Comparison of ENCODE assay signal across 13 cellular contexts in the genomic region with DNA sequence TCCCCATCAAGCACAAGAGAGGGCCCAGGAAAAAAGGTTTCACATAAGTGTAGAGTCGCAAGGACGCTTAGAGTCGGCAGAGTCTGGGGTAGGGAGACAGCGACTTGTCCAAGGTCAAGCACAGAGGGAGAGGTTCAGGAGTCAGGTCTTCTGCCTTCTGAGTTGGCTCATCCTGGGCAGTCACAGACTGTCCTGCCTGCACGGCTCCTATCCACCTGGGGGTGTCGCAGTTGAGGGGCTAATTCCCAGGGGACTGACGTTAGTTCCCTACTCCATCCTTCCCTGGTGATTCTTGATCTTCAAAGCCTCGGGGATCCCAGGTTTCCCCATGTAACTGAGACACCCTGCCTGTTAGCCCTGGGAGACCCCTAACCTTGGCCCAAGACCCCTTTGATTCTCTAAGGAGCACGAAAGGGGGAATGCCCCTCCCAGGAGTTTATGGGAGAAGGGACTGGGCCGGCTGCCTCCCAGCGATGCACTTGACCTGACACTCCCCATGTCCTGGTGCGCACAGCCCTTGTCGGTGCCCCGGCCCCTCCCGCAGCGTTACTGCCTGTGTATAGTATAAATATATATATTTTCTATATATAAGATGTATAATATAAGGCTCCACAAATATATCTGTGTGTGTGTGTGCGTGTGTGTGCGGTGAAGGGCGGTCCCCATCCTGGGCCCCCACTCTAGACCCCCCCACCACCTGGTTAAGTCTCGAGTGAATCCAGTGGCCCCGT. TPM values are rescaled to one million over a fixed set of nuclear protein-coding genes. Genes with fewer than 3 reads are reported as not detected.
DNase-seq lines count a peak whose midpoint lies in the region; ATAC-seq and TF ChIP-seq lines count a peak whose summit lies in the region.
"Had no signal": no experiment of that assay in that cellular context is flagged by ENCODE, and none has a peak within 500 bp of the region (broad histone marks: within the 10 kb centered on the region; RNA-seq: fewer than 3 reads in every experiment).

No MANE protein-coding gene starts in this region.

- intact Hi-C loops in left ventricle myocardium inferior (cut with micrococcal nuclease) (no loop called here), Right ventricle myocardium superior (cut with DNase I) (no loop called here)

- H3K9me3 Mint-ChIP-seq in type B pancreatic cell = no peaks in the 10 kb centered on the region

- H3K27me3 Mint-ChIP-seq in type B pancreatic cell = peaks cover 6% of the 10 kb centered on the region

- H3K4me1 ChIP-seq in left ventricle myocardium inferior = peaks cover 21% of the 10 kb centered on the region
- H3K4me1 ChIP-seq in foreskin keratinocyte = no peaks in the 10 kb centered on the region

- H3K4me3 Mint-ChIP-seq in type B pancreatic cell = no peak overlapping the region

- DNase-seq in left ventricle myocardium inferior (no peak), Right ventricle myocardium superior (no peak), SK-MEL-5 (ENCODE audit: low read depth, low spot score) (peak; percentile 56), foreskin keratinocyte (no peak), type B pancreatic cell (ENCODE audit: extremely low spot score, unreplicated experiment) (no peak), NCI-H510A (lab: John Stamatoyannopoulos, UW) (no peak), HUDEP-2 (lab: John Stamatoyannopoulos, UW; ENCODE audit: unreplicated experiment in 76 of 76) (no peak)
- DNase-seq: activated effector memory CD4-positive, alpha-beta T cell treated with Interleukin-2 at 50 U/mL for 16 hours; foreskin melanocyte; GF-D8; stimulated activated naive CD4-positive, alpha-beta T cell had no signal

- in situ Hi-C loops in SK-MEL-5 (cut with HindIII; ENCODE audit: low pct_unique_long_range_greater_than_20kb, low sequenced_read_pairs) = no loop called here

- H3K4me3 ChIP-seq in left ventricle myocardium inferior = no peak overlapping the region
- H3K4me3 ChIP-seq: SK-N-MC had no signal

- peaks cover 4% of the 10 kb centered on the region for H3K4me1 Mint-ChIP-seq in type B pancreatic cell (ENCODE audit: unreplicated experiment)

- H3K9me3 ChIP-seq in left ventricle myocardium inferior (replicated peaks) = no peaks in the 10 kb centered on the region

- no peak overlapping the region for H3K27ac Mint-ChIP-seq in type B pancreatic cell

- peaks cover 4% of the 10 kb centered on the region for H3K36me3 Mint-ChIP-seq in type B pancreatic cell

- no peaks in the 10 kb centered on the region for H3K27me3 ChIP-seq in left ventricle myocardium inferior (ENCODE audit: low read depth)
- peaks cover 12% of the 10 kb centered on the region for H3K27me3 ChIP-seq in foreskin keratinocyte

- ATAC-seq in Right ventricle myocardium superior (ENCODE audit: poor library complexity) = no peak
- peak; percentile 18 for ATAC-seq in foreskin keratinocyte
- no peak for ATAC-seq in GM18519 (IDR thresholded peaks at IDR 0.05; ENCODE audit: low FRiP score, unreplicated experiment)

- TF ChIP-seq CTCF in left ventricle myocardium inferior (IDR thresholded peaks at IDR 0.05; ENCODE audit: borderline replicate concordance) (peak; percentile 48), foreskin keratinocyte (conservative IDR thresholded peaks at IDR 0.05) (peak; percentile 47), type B pancreatic cell (conservative IDR thresholded peaks at IDR 0.05) (peak; percentile 58)

- no peaks in the 10 kb centered on the region for H3K36me3 ChIP-seq in left ventricle myocardium inferior

- H3K27ac ChIP-seq in left ventricle myocardium inferior (replicated peaks) (no peak overlapping the region), foreskin keratinocyte (no peak overlapping the region)
- H3K27ac ChIP-seq: SK-N-MC had no signal

RNA-seq across cellular contexts. Expression of gene TAB1, which starts 14.7 kb away (rescaled TPM):
- total RNA-seq in left ventricle myocardium inferior (19.4 TPM), Right ventricle myocardium superior (17.3 TPM), foreskin keratinocyte (14.6 and 15.3 TPM in 2 replicates), type B pancreatic cell (ENCODE audit: low replicate concordance) (26.0 and 31.0 TPM in 2 replicates)
- total RNA-seq in SK-MEL-5 (2014; rRNA removed; shearing (Covaris generic)) = 14.5 and 16.6 TPM in 2 replicates
- polyA plus RNA-seq in SK-MEL-5 (2015; cell fraction: cytosol; rRNA removed) = 37.2 and 37.6 TPM in 2 replicates
- 36.1 and 36.5 TPM in 2 replicates for polyA plus RNA-seq in SK-MEL-5 (2015; cell fraction: nucleus; rRNA removed)
- polyA plus RNA-seq in foreskin keratinocyte = 14.8 and 15.5 TPM in 2 replicates

RNA-seq across cellular contexts. Expression of gene SYNGR1, which starts 35.1 kb away (rescaled TPM):
- total RNA-seq in left ventricle myocardium inferior (37.7 TPM), Right ventricle myocardium superior (32.2 TPM), foreskin keratinocyte (1.1 and 2.1 TPM in 2 replicates), type B pancreatic cell (ENCODE audit: low replicate concordance) (41.4 and 47.9 TPM in 2 replicates)
- total RNA-seq in SK-MEL-5 (2014; rRNA removed; shearing (Covaris generic)) = 29.6 and 30.1 TPM in 2 replicates
- polyA plus RNA-seq in SK-MEL-5 (2015; cell fraction: cytosol; rRNA removed) = 102 and 143 TPM in 2 replicates
- 104 and 139 TPM in 2 replicates for polyA plus RNA-seq in SK-MEL-5 (2015; cell fraction: nucleus; rRNA removed)
- 3.6 and 5.4 TPM in 2 replicates for polyA plus RNA-seq in foreskin keratinocyte
